17 cellular contexts compared by ENCODE assay signal in the genomic region with DNA sequence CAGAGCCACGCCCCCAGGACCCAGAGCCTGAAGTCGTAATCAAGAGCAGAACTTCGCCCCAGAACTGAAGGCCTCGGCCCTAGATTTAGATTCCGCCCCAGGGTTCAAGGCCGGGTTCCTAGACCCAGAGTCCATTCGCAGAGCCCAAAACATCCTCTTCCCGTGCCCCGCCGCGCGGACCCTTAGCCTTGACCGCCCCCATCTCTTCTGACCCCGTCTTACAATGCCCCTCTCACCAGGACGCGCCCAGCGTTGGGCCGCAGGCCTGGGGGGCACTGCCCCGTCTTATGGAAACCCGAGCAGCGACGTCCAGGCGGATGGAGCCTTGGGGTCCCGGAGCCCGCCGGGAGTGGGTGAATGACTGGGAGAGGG. TPM values are rescaled to one million over a fixed set of nuclear protein-coding genes. Genes with fewer than 3 reads are reported as not detected.
DNase-seq lines count a peak whose midpoint lies in the region; ATAC-seq and TF ChIP-seq lines count a peak whose summit lies in the region.
"Had no signal": no experiment of that assay in that cellular context is flagged by ENCODE, and none has a peak within 500 bp of the region (broad histone marks: within the 10 kb centered on the region; RNA-seq: fewer than 3 reads in every experiment).

No MANE protein-coding gene starts in this region.

- no peak for DNase-seq in activated naive CD8-positive, alpha-beta T cell treated with anti-CD3 and anti-CD28 coated beads for 36 hours
- DNase-seq in natural killer cell (no peak), OCI-M1 (lab: John Stamatoyannopoulos, UW) (no peak), mammary epithelial cell (no peak), hypothalamus (lab: John Stamatoyannopoulos, UW) (no peak)
- DNase-seq: cerebellar nuclear complex, NCI-H2107 had no signal

- peaks cover 0 to 75% (median 65%) of the 10 kb centered on the region in 11 experiments; a peak in 19 of 22 replicates for H3K36me3 ChIP-seq in BLaER1 treated with 17β-estradiol and CSF1 and Interleukin-3, amounts not matched to agents 10 nM and 100 nM
- H3K36me3 ChIP-seq in ES-I3 (ENCODE audit: insufficient read depth, low read length): no peaks in the 10 kb centered on the region
- no peaks in the 10 kb centered on the region for H3K36me3 ChIP-seq in mammary epithelial cell (ENCODE audit: insufficient read depth, low read length)
- H3K36me3 ChIP-seq: adrenal gland, tibial nerve had no signal

- no peak for TF ChIP-seq CTCF in natural killer cell (IDR thresholded peaks at IDR 0.05)
- TF ChIP-seq CTCF in mammary epithelial cell (conservative IDR thresholded peaks at IDR 0.05 in 1 of 2, IDR thresholded peaks at IDR 0.05 in 1 of 2; ENCODE audit: extremely low read depth in 1 of 2, insufficient read depth in 1 of 2, low read depth in 1 of 2, low read length in 2 of 2): no peak

- peak overlapping the region; percentile 69 for H3K4me3 Mint-ChIP-seq in activated naive CD8-positive, alpha-beta T cell treated with anti-CD3 and anti-CD28 coated beads for 36 hours
- H3K4me3 Mint-ChIP-seq in natural killer cell: peak overlapping the region; percentile 78

- H3K79me2 ChIP-seq in mammary epithelial cell (ENCODE audit: insufficient read depth, low read length): no peaks in the 10 kb centered on the region

- WGBS in mammary epithelial cell (ENCODE audit: low coverage, missing lambda C conversion rate): 93% methylated on average over 9 of the region's 26 CpGs

- peaks cover 33 to 56% (median 42%) of the 10 kb centered on the region in 10 experiments for H3K4me1 ChIP-seq in BLaER1 treated with 17β-estradiol and CSF1 and Interleukin-3, amounts not matched to agents 10 nM and 100 nM
- H3K4me1 ChIP-seq in ES-I3 (ENCODE audit: insufficient read depth, low read length) (no peaks in the 10 kb centered on the region), mammary epithelial cell (ENCODE audit: insufficient read depth, low read length) (no peaks in the 10 kb centered on the region)
- H3K4me1 ChIP-seq: adrenal gland had no signal

- H3K4me1 Mint-ChIP-seq in activated naive CD8-positive, alpha-beta T cell treated with anti-CD3 and anti-CD28 coated beads for 36 hours: peaks cover 13% of the 10 kb centered on the region
- peaks cover 15 to 38% of the 10 kb centered on the region in 2 donors for H3K4me1 Mint-ChIP-seq in natural killer cell

- no peaks in the 10 kb centered on the region for H3K27me3 Mint-ChIP-seq in activated naive CD8-positive, alpha-beta T cell treated with anti-CD3 and anti-CD28 coated beads for 36 hours
- no peaks in the 10 kb centered on the region for H3K27me3 Mint-ChIP-seq in natural killer cell (ENCODE audit: low read depth in 2 of 2)

- peak overlapping the region in 7 of 11 experiments; percentile 43 to 98 (median 78); a peak in 11 of 22 replicates for H3K4me2 ChIP-seq in BLaER1 treated with 17β-estradiol and CSF1 and Interleukin-3, amounts not matched to agents 10 nM and 100 nM
- no peak overlapping the region for H3K4me2 ChIP-seq in mammary epithelial cell (ENCODE audit: insufficient read depth, low read depth, low read length)

- dilution Hi-C loops in mammary epithelial cell (cut with HindIII; ENCODE audit: low sequenced_read_pairs): no loop called here

- no peak overlapping the region for H3K4me3 ChIP-seq in BLaER1 treated with 17β-estradiol and CSF1 and Interleukin-3, amounts not matched to agents 10 nM and 100 nM
- H3K4me3 ChIP-seq in mammary epithelial cell (replicated peaks in 1 of 3; ENCODE audit: insufficient read depth in 1 of 3, low read depth in 2 of 3, low read length in 3 of 3): no peak overlapping the region

- H3K9me3 ChIP-seq in BLaER1 treated with 17β-estradiol and CSF1 and Interleukin-3, amounts not matched to agents 10 nM and 100 nM (replicated peaks in 1 of 11): peaks cover 0 to 6% (median 0%) of the 10 kb centered on the region in 11 experiments; a peak in 2 of 22 replicates
- H3K9me3 ChIP-seq in ES-I3 (ENCODE audit: control insufficient read depth, insufficient read depth, low read length) (no peaks in the 10 kb centered on the region), mammary epithelial cell (replicated peaks; ENCODE audit: insufficient read depth, low read length) (no peaks in the 10 kb centered on the region)
- H3K9me3 ChIP-seq: adrenal gland, tibial nerve had no signal

- H3K27ac Mint-ChIP-seq in activated naive CD8-positive, alpha-beta T cell treated with anti-CD3 and anti-CD28 coated beads for 36 hours: no peak overlapping the region
- peak overlapping the region; percentile 25 to 78 for H3K27ac Mint-ChIP-seq in natural killer cell
- H3K27ac Mint-ChIP-seq: progenitor cell of endocrine pancreas had no signal

- CTCF ChIA-PET in mammary epithelial cell (lab: Charles Lee; ENCODE audit: low non-redundant PET): no interaction called here

- H3K9ac ChIP-seq in BLaER1 treated with 17β-estradiol and CSF1 and Interleukin-3, amounts not matched to agents 10 nM and 100 nM: no peak overlapping the region
- peak overlapping the region; percentile 16; the same call in 1 of the 2 replicates for H3K9ac ChIP-seq in ES-I3 (ENCODE audit: low read depth, low read length)
- no peak overlapping the region for H3K9ac ChIP-seq in mammary epithelial cell (ENCODE audit: insufficient read depth, low read length)

- no peaks in the 10 kb centered on the region for H3K27me3 ChIP-seq in BLaER1 treated with 17β-estradiol and CSF1 and Interleukin-3, amounts not matched to agents 10 nM and 100 nM
- no peaks in the 10 kb centered on the region for H3K27me3 ChIP-seq in mammary epithelial cell (ENCODE audit: insufficient read depth, low read length)
- H3K27me3 ChIP-seq: adrenal gland, tibial nerve had no signal

- ATAC-seq in natural killer cell (no peak), HG03457 (IDR thresholded peaks at IDR 0.05; ENCODE audit: unreplicated experiment) (no peak)

- H3K36me3 Mint-ChIP-seq in activated naive CD8-positive, alpha-beta T cell treated with anti-CD3 and anti-CD28 coated beads for 36 hours: peaks cover 4% of the 10 kb centered on the region
- no peaks in the 10 kb centered on the region for H3K36me3 Mint-ChIP-seq in natural killer cell

- H4K20me1 ChIP-seq in BLaER1 treated with 17β-estradiol and CSF1 and Interleukin-3, amounts not matched to agents 10 nM and 100 nM: peaks cover 0 to 41% (median 10%) of the 10 kb centered on the region in 11 experiments; a peak in 12 of 22 replicates
- no peaks in the 10 kb centered on the region for H4K20me1 ChIP-seq in mammary epithelial cell (ENCODE audit: insufficient read depth, low read length)

- H3K27ac ChIP-seq in BLaER1 treated with 17β-estradiol and CSF1 and Interleukin-3, amounts not matched to agents 10 nM and 100 nM: peak overlapping the region in 3 of 11 experiments; percentile 36 to 60 (median 36); a peak in 5 of 22 replicates
- no peak overlapping the region for H3K27ac ChIP-seq in mammary epithelial cell (ENCODE audit: insufficient read depth, low read depth, low read length)
- H3K27ac ChIP-seq: adrenal gland, tibial nerve had no signal

- no peaks in the 10 kb centered on the region for H3K9me3 Mint-ChIP-seq in activated naive CD8-positive, alpha-beta T cell treated with anti-CD3 and anti-CD28 coated beads for 36 hours
- H3K9me3 Mint-ChIP-seq in natural killer cell: no peaks in the 10 kb centered on the region

- in situ Hi-C loops in mammary epithelial cell (cut with MboI; ENCODE audit: low sequenced_read_pairs in 2 of 2): no loop called here

- no TSS peak for BruUV-seq in mammary epithelial cell (replicated peaks; lab: Mats Ljungman, UMichigan)

- no peak overlapping the region for H2AFZ ChIP-seq in mammary epithelial cell (ENCODE audit: low read depth, low read length)

- intact Hi-C loops in natural killer cell (cut with micrococcal nuclease) (loop anchor here (1.0 kb wide), 1 partner anchor 11 kb away; a partner anchor contains a TSS), mammary epithelial cell (cut with micrococcal nuclease) (no loop called here)

RNA-seq across cellular contexts. Expression of a gene that starts 5.0 kb away (rescaled TPM):
- total RNA-seq in activated naive CD8-positive, alpha-beta T cell treated with anti-CD3 and anti-CD28 coated beads for 36 hours: 1 to 10 TPM; 2.1 to 2.6 TPM
- total RNA-seq in natural killer cell (1 to 10 TPM in 1 of 3 donors, under 1 TPM in 2; 0.79 to 2.5 (median 0.96) TPM), mammary epithelial cell (not detected)
- not detected for polyA plus RNA-seq in mammary epithelial cell
- not detected for polyA minus RNA-seq in mammary epithelial cell
- total RNA-seq: endothelial cell of umbilical vein, HT-29, M059J, progenitor cell of endocrine pancreas had no signal
- polyA plus RNA-seq: BJ had no signal

RNA-seq across cellular contexts. Expression of a gene that starts 11.7 kb away (rescaled TPM):
- 10 to 100 TPM; 11.4 to 12.5 TPM for total RNA-seq in activated naive CD8-positive, alpha-beta T cell treated with anti-CD3 and anti-CD28 coated beads for 36 hours
- total RNA-seq in natural killer cell: 10 to 100 TPM; 53.4 to 63.4 (median 60.1) TPM
- 10 to 100 TPM; 24.2 to 25.4 TPM for total RNA-seq in mammary epithelial cell
- 11.6 TPM for polyA plus RNA-seq in mammary epithelial cell
- 3.1 TPM for polyA minus RNA-seq in mammary epithelial cell

RNA-seq across cellular contexts. Expression of a gene that starts 14.0 kb away (rescaled TPM):
- total RNA-seq in activated naive CD8-positive, alpha-beta T cell treated with anti-CD3 and anti-CD28 coated beads for 36 hours: 10 to 100 TPM; 65.6 to 74.4 TPM
- total RNA-seq in natural killer cell: 100 to 1,000 TPM in 2 of 3 donors, 10 to 100 TPM in 1; 87.1 to 132 (median 108) TPM
- total RNA-seq in mammary epithelial cell: 10 to 100 TPM; 21.5 to 59.2 TPM
- polyA plus RNA-seq in mammary epithelial cell: 43.6 TPM
- polyA minus RNA-seq in mammary epithelial cell: 49.7 TPM

RNA-seq across cellular contexts. Expression of a gene that starts 37.8 kb away (rescaled TPM):
- 10 to 100 TPM; 24.4 to 26.3 TPM for total RNA-seq in activated naive CD8-positive, alpha-beta T cell treated with anti-CD3 and anti-CD28 coated beads for 36 hours
- 10 to 100 TPM; 36.0 to 44.3 (median 36.9) TPM for total RNA-seq in natural killer cell
- 10 to 100 TPM; 24.5 to 32.3 TPM for total RNA-seq in mammary epithelial cell
- 31.4 TPM for polyA plus RNA-seq in mammary epithelial cell
- 16.7 TPM for polyA minus RNA-seq in mammary epithelial cell

RNA-seq across cellular contexts. Expression of a gene that starts 48.1 kb away (rescaled TPM):
- total RNA-seq in activated naive CD8-positive, alpha-beta T cell treated with anti-CD3 and anti-CD28 coated beads for 36 hours: 100 to 1,000 TPM; 159 to 175 TPM
- total RNA-seq in natural killer cell (100 to 1,000 TPM; 130 to 148 (median 147) TPM), mammary epithelial cell (1 to 10 TPM in 1 of 2 donors, under 1 TPM in 1; 0.83 to 3.1 TPM)
- 1.5 TPM for polyA plus RNA-seq in mammary epithelial cell
- 1.7 TPM for polyA minus RNA-seq in mammary epithelial cell
